16 cellular contexts compared by ENCODE assay signal in the genomic region with DNA sequence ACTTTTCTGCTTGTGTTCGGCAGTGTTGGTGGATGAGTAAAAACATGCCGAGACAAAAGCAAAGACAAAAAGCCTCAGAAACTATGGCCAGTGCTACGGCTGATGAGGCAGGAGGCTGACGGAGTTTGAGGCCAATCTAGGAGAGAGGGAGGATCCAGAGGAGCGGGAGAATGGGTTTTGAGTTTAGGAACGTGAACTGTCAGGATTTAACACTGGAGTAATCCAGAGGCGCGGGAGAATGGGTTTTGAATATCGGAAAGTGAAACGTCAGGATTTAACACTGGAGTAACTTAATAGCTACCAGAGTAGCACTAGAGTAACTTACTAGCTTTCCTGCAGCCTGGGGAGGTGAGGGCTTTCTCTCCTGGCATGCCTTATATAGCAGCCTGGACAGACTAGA. TPM values are rescaled to one million over a fixed set of nuclear protein-coding genes. Genes with fewer than 3 reads are reported as not detected.
DNase-seq lines count a peak whose midpoint lies in the region; ATAC-seq, FAIRE-seq and TF ChIP-seq lines count a peak whose summit lies in the region.
"Had no signal": no experiment of that assay in that cellular context is flagged by ENCODE, and none has a peak within 500 bp of the region (broad histone marks: within the 10 kb centered on the region; RNA-seq: fewer than 3 reads in every experiment).

No MANE protein-coding gene starts in this region.

- H3K36me3 ChIP-seq in bronchial epithelial cell (ENCODE audit: control insufficient read depth, insufficient read depth, low read length) (no peaks in the 10 kb centered on the region), smooth muscle cell (ENCODE audit: low read depth) (no peaks in the 10 kb centered on the region)
- H3K36me3 ChIP-seq: BLaER1 treated with 17β-estradiol and CSF1 and Interleukin-3, amounts not matched to agents 10 nM and 100 nM; thyroid gland had no signal

- peak overlapping the region; percentile 76 for H3K27ac Mint-ChIP-seq in HFFc6
- H3K27ac Mint-ChIP-seq: activated CD4-positive, alpha-beta memory T cell treated with anti-CD3 and anti-CD28 coated beads, Interleukin-2, amount 10 ng/mL, durations not matched to agents 7 days and 5 days had no signal

- H3K9me3 ChIP-seq in smooth muscle cell (replicated peaks; ENCODE audit: low read depth) = no peaks in the 10 kb centered on the region
- H3K9me3 ChIP-seq: BLaER1 treated with 17β-estradiol and CSF1 and Interleukin-3, amounts not matched to agents 10 nM and 100 nM; thyroid gland had no signal

- H3K4me2 ChIP-seq in smooth muscle cell = peak overlapping the region; percentile 72
- H3K4me2 ChIP-seq: BLaER1 treated with 17β-estradiol and CSF1 and Interleukin-3, amounts not matched to agents 10 nM and 100 nM had no signal

- TF ChIP-seq CTCF in HFFc6 (IDR thresholded peaks at IDR 0.05) (no peak), bronchial epithelial cell (IDR thresholded peaks at IDR 0.05; ENCODE audit: insufficient read depth, low read length, severe bottlenecking) (no peak), smooth muscle cell (IDR thresholded peaks at IDR 0.05; ENCODE audit: borderline replicate concordance, insufficient read depth, poor library complexity, severe bottlenecking) (no peak)

- no peaks in the 10 kb centered on the region for H4K20me1 ChIP-seq in smooth muscle cell (ENCODE audit: low read depth)
- H4K20me1 ChIP-seq: BLaER1 treated with 17β-estradiol and CSF1 and Interleukin-3, amounts not matched to agents 10 nM and 100 nM had no signal

- H2AFZ ChIP-seq in smooth muscle cell (ENCODE audit: low read depth) = peak overlapping the region; percentile 76

- no peak overlapping the region for H3K9ac ChIP-seq in smooth muscle cell (ENCODE audit: low read depth)
- H3K9ac ChIP-seq: BLaER1 treated with 17β-estradiol and CSF1 and Interleukin-3, amounts not matched to agents 10 nM and 100 nM had no signal

- no peaks in the 10 kb centered on the region; the same call in 1 of the 2 replicates for H3K27me3 Mint-ChIP-seq in HFFc6 (ENCODE audit: insufficient read depth)

- no peak for ATAC-seq in GM19467 (IDR thresholded peaks at IDR 0.05; ENCODE audit: unreplicated experiment)
- ATAC-seq: K562 had no signal

- no peak overlapping the region for H3K27ac ChIP-seq in smooth muscle cell (ENCODE audit: low read depth)
- H3K27ac ChIP-seq: BLaER1 treated with 17β-estradiol and CSF1 and Interleukin-3, amounts not matched to agents 10 nM and 100 nM; thyroid gland had no signal

- H3K4me3 ChIP-seq in bronchial epithelial cell (ENCODE audit: low read depth, low read length) (no peak overlapping the region), smooth muscle cell (peak overlapping the region; percentile 22)
- H3K4me3 ChIP-seq: BLaER1 treated with 17β-estradiol and CSF1 and Interleukin-3, amounts not matched to agents 10 nM and 100 nM; K562; thyroid gland had no signal

- FAIRE-seq in bronchial epithelial cell (lab: Jason Lieb, UNC) = no peak
- FAIRE-seq: K562, RCC 7860 had no signal

- H3K4me1 ChIP-seq in smooth muscle cell (ENCODE audit: low read depth) = peaks cover 29% of the 10 kb centered on the region

- H3K27me3 ChIP-seq in bronchial epithelial cell (ENCODE audit: control insufficient read depth, insufficient read depth, low read length) = no peaks in the 10 kb centered on the region
- no peaks in the 10 kb centered on the region for H3K27me3 ChIP-seq in smooth muscle cell (ENCODE audit: low read depth)
- H3K27me3 ChIP-seq: BLaER1 treated with 17β-estradiol and CSF1 and Interleukin-3, amounts not matched to agents 10 nM and 100 nM; thyroid gland had no signal

- peaks cover 4% of the 10 kb centered on the region; the same call in 1 of the 2 replicates for H3K36me3 Mint-ChIP-seq in HFFc6 (ENCODE audit: low read depth)

- WGBS in smooth muscle cell (ENCODE audit: low lambda C conversion rate) = 40% methylated on average over 10 of the region's 10 CpGs

- H3K4me1 Mint-ChIP-seq in HFFc6 (ENCODE audit: low read depth) = peaks cover 77% of the 10 kb centered on the region

- peak; percentile 25 for DNase-seq in HFFc6
- peak; percentile 21 for DNase-seq in bronchial epithelial cell (ENCODE audit: low read depth)
- peak; percentile 81 for DNase-seq in left kidney (ENCODE audit: low read depth, low spot score)
- DNase-seq in smooth muscle cell (lab: John Stamatoyannopoulos, UW; ENCODE audit: unreplicated experiment) = no peak
- no peak for DNase-seq in NOMO-1 treated with dmso at 0.1 percent for 144 hours (lab: John Stamatoyannopoulos, UW; ENCODE audit: unreplicated experiment)
- DNase-seq in germinal center (ENCODE audit: low spot score) = no peak
- DNase-seq: activated CD4-positive, alpha-beta memory T cell treated with anti-CD3 and anti-CD28 coated beads, Interleukin-2, amount 10 ng/mL, durations not matched to agents 7 days and 5 days; DMS153; head of caudate nucleus; NCI-H1092 treated with DMSO at 0.1 percent for 48 hours; NCI-H774; thyroid gland had no signal

- H3K4me3 Mint-ChIP-seq in HFFc6 = peak overlapping the region; percentile 78
- H3K4me3 Mint-ChIP-seq: activated CD4-positive, alpha-beta memory T cell treated with anti-CD3 and anti-CD28 coated beads, Interleukin-2, amount 10 ng/mL, durations not matched to agents 7 days and 5 days had no signal

- H3F3A ChIP-seq in smooth muscle cell (ENCODE audit: low read depth) = no peaks in the 10 kb centered on the region

- no peaks in the 10 kb centered on the region; the same call in 1 of the 2 replicates for H3K9me3 Mint-ChIP-seq in HFFc6
- H3K9me3 Mint-ChIP-seq: activated CD4-positive, alpha-beta memory T cell treated with anti-CD3 and anti-CD28 coated beads, Interleukin-2, amount 10 ng/mL, durations not matched to agents 7 days and 5 days had no signal

- no peaks in the 10 kb centered on the region for H3K79me2 ChIP-seq in smooth muscle cell (ENCODE audit: low read depth)

RNA-seq across cellular contexts. Expression of a gene that starts 37.4 kb away (rescaled TPM):
- 10 to 100 TPM; 18.3 to 91.5 (median 23.2) TPM for total RNA-seq in HFFc6 (2021; fragmentation: NEBNext Ultra II Directional; extraction: Animal tissue kit (Norgen Biotek cat#: 25700))
- total RNA-seq in bronchial epithelial cell (14.7 and 34.2 TPM in 2 replicates), smooth muscle cell (10.6 and 19.4 TPM in 2 replicates)
- polyA plus RNA-seq in smooth muscle cell = 4.9 and 21.6 TPM in 2 replicates
- total RNA-seq: K562 had no signal
- polyA plus RNA-seq: K562 had no signal

Comparison
In these comparisons a context has a peak if more than half of its experiments do, and no peak if none do; other contexts are left out.
1. DNase-seq: peak in HFFc6 (single experiment), bronchial epithelial cell (single experiment) and left kidney (single experiment); none in smooth muscle cell (single experiment), NOMO-1 treated with dmso at 0.1 percent for 144 hours (single experiment) and germinal center (single experiment).